ENCODE assay signal across 38 cellular contexts in the genomic region with DNA sequence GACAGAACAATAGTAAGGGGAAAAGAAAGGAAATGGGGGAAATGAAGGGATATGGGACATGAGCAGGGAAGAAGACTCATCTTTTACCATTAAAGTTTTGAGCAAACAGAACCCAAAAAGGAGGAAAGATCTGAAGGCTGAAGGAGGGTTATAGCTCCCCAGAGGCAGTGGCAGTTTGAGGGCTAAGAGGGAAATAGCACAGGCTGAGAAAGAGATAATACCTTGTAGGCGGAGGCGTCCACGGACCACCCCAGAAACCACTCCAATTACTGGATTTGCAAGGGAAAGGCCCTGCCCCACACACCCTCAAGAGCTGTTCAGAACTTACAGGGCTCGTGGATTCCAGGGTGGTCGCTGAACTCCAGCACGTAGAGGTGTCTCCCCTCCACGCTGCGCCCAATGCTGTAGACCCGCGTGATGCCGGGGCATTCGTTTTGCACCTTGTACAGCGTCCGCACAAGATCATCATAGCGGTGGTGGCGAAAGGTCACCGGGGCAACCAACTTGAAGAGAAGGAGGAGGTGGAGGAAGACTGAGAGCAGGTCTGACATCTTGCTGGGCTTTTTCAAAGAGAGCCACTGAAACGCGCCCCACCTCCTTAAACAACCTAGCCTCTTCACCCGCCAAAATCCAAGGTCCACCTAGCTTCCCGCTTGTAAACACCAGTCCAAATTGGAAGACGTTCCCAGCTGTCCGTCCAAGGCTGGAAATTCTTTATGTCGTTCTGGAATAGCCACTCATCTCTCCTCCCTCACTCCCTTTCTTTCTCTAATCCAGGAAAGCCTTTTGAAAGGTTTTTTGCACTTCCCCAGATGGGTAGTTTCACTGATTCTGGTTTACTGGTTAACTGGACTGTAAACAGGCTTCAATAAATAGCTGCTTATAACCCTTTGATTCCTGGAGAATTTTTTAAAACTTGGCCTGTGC. TPM values are rescaled to one million over a fixed set of nuclear protein-coding genes. Genes with fewer than 3 reads are reported as not detected.
"Had no signal": no experiment of that assay in that cellular context is flagged by ENCODE, and none has a peak within 500 bp of the region (broad histone marks: within the 10 kb centered on the region; RNA-seq: fewer than 3 reads in every experiment).

A gene (minus strand): TSS at position 795 of the 927 bp plus-strand sequence. CDS start 244 bp downstream, at position 551.

- H3K27me3 ChIP-seq: ascending aorta, upper lobe of left lung, vagina had no signal

- H3K4me3 ChIP-seq: ascending aorta, lower lobe of right lung, sigmoid colon, upper lobe of left lung, vagina had no signal

- H3K4me1 Mint-ChIP-seq: activated naive CD8-positive, alpha-beta T cell treated with anti-CD3 and anti-CD28 coated beads, Interleukin-2, amount 10 ng/mL, durations not matched to agents 7 days and 5 days; brain; immature natural killer cell; natural killer cell; stimulated activated naive CD8-positive, alpha-beta T cell treated with anti-CD3 and anti-CD28 coated beads, Interleukin-15, amount 100 ng/mL, for 72 hours had no signal

- H3K4me3 Mint-ChIP-seq: activated naive CD4-positive, alpha-beta T cell treated with anti-CD3 and anti-CD28 coated beads for 36 hours; activated naive CD8-positive, alpha-beta T cell treated with anti-CD3 and anti-CD28 coated beads, Interleukin-2, amount 10 ng/mL, durations not matched to agents 7 days and 5 days; brain; effector memory CD8-positive, alpha-beta T cell; immature natural killer cell; natural killer cell; stimulated activated memory B cell treated with anti-CD40 and anti-IgM and Interleukin-4, amounts not matched to agents 10 μg/mL and 1 μg/mL and 100 μg/mL, for 72 hours; stimulated activated naive CD8-positive, alpha-beta T cell treated with anti-CD3 and anti-CD28 coated beads, Interleukin-15, amount 100 ng/mL, for 72 hours; T-helper 1 cell treated with Interleukin-12 subunit alpha and Interleukin-12 subunit beta and Interleukin-4 antibody, amounts not matched to agents 30 μg/mL and 1 μg/mL, for 36 hours had no signal

- DNase-seq: activated CD4-positive, alpha-beta T cell treated with anti-CD3 and anti-CD28 coated beads for 48 hours; activated CD4-positive, alpha-beta T cell treated with anti-CD3 and anti-CD28 coated beads, Interleukin-2, amount 50 U/mL, for 48 hours; activated CD8-positive, alpha-beta memory T cell treated with anti-CD3 and anti-CD28 coated beads for 24 hours; activated effector memory CD4-positive, alpha-beta T cell treated with anti-CD3 and anti-CD28 coated beads, Interleukin-2, amount 50 U/mL, for 16 hours; activated naive CD4-positive, alpha-beta T cell treated with anti-CD3 and anti-CD28 coated beads for 36 hours; activated naive CD8-positive, alpha-beta T cell treated with anti-CD3 and anti-CD28 coated beads, Interleukin-2, amount 10 ng/mL, durations not matched to agents 7 days and 5 days; cortex of kidney; effector memory CD8-positive, alpha-beta T cell; head of caudate nucleus; hypothalamus; immature natural killer cell; kidney; left colon; lower lobe of right lung; mesendoderm; natural killer cell; retina; sigmoid colon; small intestine; stimulated activated CD4-positive, alpha-beta T cell treated with anti-CD3 and anti-CD28 coated beads, Interleukin-4, amount 100 ng/mL, for 4 hours; stimulated activated CD8-positive, alpha-beta memory T cell treated with anti-CD3 and anti-CD28 coated beads, Interleukin-4, amount 100 ng/mL, for 48 hours; stimulated activated naive CD8-positive, alpha-beta T cell treated with anti-CD3 and anti-CD28 coated beads, Interleukin-15, amount 100 ng/mL, for 72 hours; substantia nigra; T-helper 9 cell; WERI-Rb-1 had no signal

- H3K4me1 ChIP-seq: ascending aorta, lower lobe of right lung, sigmoid colon, upper lobe of left lung, vagina had no signal

- H3K36me3 Mint-ChIP-seq: activated naive CD8-positive, alpha-beta T cell treated with anti-CD3 and anti-CD28 coated beads, Interleukin-2, amount 10 ng/mL, durations not matched to agents 7 days and 5 days; brain; immature natural killer cell; natural killer cell; stimulated activated memory B cell treated with anti-CD40 and anti-IgM and Interleukin-4, amounts not matched to agents 10 μg/mL and 1 μg/mL and 100 μg/mL, for 72 hours had no signal

- H3K27ac Mint-ChIP-seq: activated naive CD4-positive, alpha-beta T cell treated with anti-CD3 and anti-CD28 coated beads for 36 hours; activated naive CD8-positive, alpha-beta T cell treated with anti-CD3 and anti-CD28 coated beads, Interleukin-2, amount 10 ng/mL, durations not matched to agents 7 days and 5 days; brain; effector memory CD8-positive, alpha-beta T cell; immature natural killer cell; natural killer cell; stimulated activated memory B cell treated with anti-CD40 and anti-IgM and Interleukin-4, amounts not matched to agents 10 μg/mL and 1 μg/mL and 100 μg/mL, for 72 hours; T-helper 1 cell treated with Interleukin-12 subunit alpha and Interleukin-12 subunit beta and Interleukin-4 antibody, amounts not matched to agents 30 μg/mL and 1 μg/mL, for 36 hours had no signal

- H3K9me3 ChIP-seq: ascending aorta, lower lobe of right lung, neutrophil, sigmoid colon, upper lobe of left lung, vagina had no signal

- H3K36me3 ChIP-seq: ascending aorta, lower lobe of right lung, neutrophil, sigmoid colon, upper lobe of left lung, vagina, WERI-Rb-1 had no signal

- H3K9me3 Mint-ChIP-seq: activated naive CD4-positive, alpha-beta T cell treated with anti-CD3 and anti-CD28 coated beads for 36 hours; activated naive CD8-positive, alpha-beta T cell treated with anti-CD3 and anti-CD28 coated beads, Interleukin-2, amount 10 ng/mL, durations not matched to agents 7 days and 5 days; brain; effector memory CD8-positive, alpha-beta T cell; immature natural killer cell; natural killer cell; stimulated activated memory B cell treated with anti-CD40 and anti-IgM and Interleukin-4, amounts not matched to agents 10 μg/mL and 1 μg/mL and 100 μg/mL, for 72 hours; stimulated activated naive CD8-positive, alpha-beta T cell treated with anti-CD3 and anti-CD28 coated beads, Interleukin-15, amount 100 ng/mL, for 72 hours; T-helper 1 cell treated with Interleukin-12 subunit alpha and Interleukin-12 subunit beta and Interleukin-4 antibody, amounts not matched to agents 30 μg/mL and 1 μg/mL, for 36 hours had no signal

- H3K27ac ChIP-seq: ascending aorta, lower lobe of right lung, neutrophil, sigmoid colon, upper lobe of left lung, vagina, WERI-Rb-1 had no signal

RNA-seq across cellular contexts. Expression of the gene that starts here (rescaled TPM):
- total RNA-seq: activated naive CD4-positive, alpha-beta T cell treated with anti-CD3 and anti-CD28 coated beads for 36 hours; activated naive CD8-positive, alpha-beta T cell treated with anti-CD3 and anti-CD28 coated beads, Interleukin-2, amount 10 ng/mL, durations not matched to agents 7 days and 5 days; ascending aorta; cardiac septum; cerebellum; esophagus mucosa; kidney; left colon; lower lobe of right lung; mononuclear cell; natural killer cell; osteocyte; posterior vena cava; sigmoid colon; upper lobe of left lung; vagina had no signal
- polyA plus RNA-seq: immature natural killer cell, small intestine had no signal
